In genomic region chr10:101217450-101218281, GRCh38 we compare ENCODE assay signal across 8 cellular contexts. TPM values are rescaled to one million over a fixed set of nuclear protein-coding genes. Genes with fewer than 3 reads are reported as not detected.
DNase-seq lines count a peak whose midpoint lies in the region; ATAC-seq and TF ChIP-seq lines count a peak whose summit lies in the region.

No MANE protein-coding gene starts in this region.

- no peaks in the 10 kb centered on the region for H3K36me3 ChIP-seq in suprapubic skin

- H3K4me1 Mint-ChIP-seq in memory B cell, result peaks cover 21% of the 10 kb centered on the region

- H3K4me1 ChIP-seq in suprapubic skin, result peaks cover 72% of the 10 kb centered on the region

- H3K9me3 Mint-ChIP-seq in memory B cell, result no peaks in the 10 kb centered on the region

- H3K27ac ChIP-seq in suprapubic skin, result no peak overlapping the region

- H3K27ac Mint-ChIP-seq in memory B cell, result no peak overlapping the region

- H3K27me3 ChIP-seq in suprapubic skin, result peaks cover 100% of the 10 kb centered on the region

- ATAC-seq in memory B cell (ENCODE audit: low read depth), result no peak
- no peak for ATAC-seq in HG03039 (IDR thresholded peaks at IDR 0.05; ENCODE audit: unreplicated experiment)

- DNase-seq in COLO668 (lab: John Stamatoyannopoulos, UW; ENCODE audit: unreplicated experiment) (peak; percentile 47), HuH-7 (ENCODE audit: low spot score) (peak; percentile 93), astrocyte of the cerebellum (ENCODE audit: low read depth) (no peak), memory B cell (ENCODE audit: low spot score in 2 of 2) (no peak), GDM1 (lab: John Stamatoyannopoulos, UW) (no peak), suprapubic skin (ENCODE audit: low spot score in 2 of 2) (no peak), HEK293T (ENCODE audit: extremely low spot score) (no peak)

- H3K4me3 ChIP-seq in astrocyte of the cerebellum (ENCODE audit: low read depth, low read length) (no peak overlapping the region), suprapubic skin (no peak overlapping the region)

- 4% methylated on average over 42 of the region's 68 CpGs for WGBS in suprapubic skin

- H3K36me3 Mint-ChIP-seq in memory B cell, result no peaks in the 10 kb centered on the region

- TF ChIP-seq EP300 in suprapubic skin (IDR thresholded peaks at IDR 0.05), result no peak

- H3K27me3 Mint-ChIP-seq in memory B cell, result peaks cover 36% of the 10 kb centered on the region

- H3K9me3 ChIP-seq in suprapubic skin, result no peaks in the 10 kb centered on the region

- peak; percentile 45 for TF ChIP-seq CTCF in astrocyte of the cerebellum (IDR thresholded peaks at IDR 0.05; ENCODE audit: low read depth, low read length, missing control alignments)
- TF ChIP-seq CTCF in suprapubic skin (IDR thresholded peaks at IDR 0.05), result peak in 1 of 2 donors; percentile 19

- in situ Hi-C loops in astrocyte of the cerebellum (cut with HindIII; ENCODE audit: low sequenced_read_pairs), result no loop called here

- no peak for TF ChIP-seq POLR2A in suprapubic skin (IDR thresholded peaks at IDR 0.05)

- H3K4me3 Mint-ChIP-seq in memory B cell, result peak overlapping the region; percentile 16

- POLR2A ChIA-PET in HEK293T (lab: Yijun Ruan, JAX), result no interaction called here

- CTCF ChIA-PET in HEK293T (lab: Yijun Ruan, JAX), result no interaction called here

TF ChIP-seq in HEK293T, 16 proteins besides CTCF, POLR2A, EP300 and RAD21:
- TF ChIP-seq NFRKB (IDR thresholded peaks at IDR 0.05) (no peak), BHLHE40 (IDR thresholded peaks at IDR 0.05; ENCODE audit: borderline replicate concordance) (no peak), TARDBP (IDR thresholded peaks at IDR 0.05) (no peak), FOXA1 (IDR thresholded peaks at IDR 0.05) (no peak)
- TF ChIP-seq, protein P1, sequence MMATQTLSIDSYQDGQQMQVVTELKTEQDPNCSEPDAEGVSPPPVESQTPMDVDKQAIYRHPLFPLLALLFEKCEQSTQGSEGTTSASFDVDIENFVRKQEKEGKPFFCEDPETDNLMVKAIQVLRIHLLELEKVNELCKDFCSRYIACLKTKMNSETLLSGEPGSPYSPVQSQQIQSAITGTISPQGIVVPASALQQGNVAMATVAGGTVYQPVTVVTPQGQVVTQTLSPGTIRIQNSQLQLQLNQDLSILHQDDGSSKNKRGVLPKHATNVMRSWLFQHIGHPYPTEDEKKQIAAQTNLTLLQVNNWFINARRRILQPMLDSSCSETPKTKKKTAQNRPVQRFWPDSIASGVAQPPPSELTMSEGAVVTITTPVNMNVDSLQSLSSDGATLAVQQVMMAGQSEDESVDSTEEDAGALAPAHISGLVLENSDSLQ (IDR thresholded peaks at IDR 0.05), result no peak

RNA-seq across cellular contexts. Expression of gene LBX1, which starts 11.6 kb away (rescaled TPM):
- not detected for total RNA-seq in suprapubic skin

Comparison
In these comparisons a context has a peak if more than half of its experiments do, and no peak if none do; other contexts are left out.
1. DNase-seq: peak in COLO668 (single experiment) and HuH-7 (single experiment); none in astrocyte of the cerebellum (single experiment), memory B cell (0 of 2), GDM1 (single experiment), suprapubic skin (0 of 2) and HEK293T (single experiment).